In the genomic region with DNA sequence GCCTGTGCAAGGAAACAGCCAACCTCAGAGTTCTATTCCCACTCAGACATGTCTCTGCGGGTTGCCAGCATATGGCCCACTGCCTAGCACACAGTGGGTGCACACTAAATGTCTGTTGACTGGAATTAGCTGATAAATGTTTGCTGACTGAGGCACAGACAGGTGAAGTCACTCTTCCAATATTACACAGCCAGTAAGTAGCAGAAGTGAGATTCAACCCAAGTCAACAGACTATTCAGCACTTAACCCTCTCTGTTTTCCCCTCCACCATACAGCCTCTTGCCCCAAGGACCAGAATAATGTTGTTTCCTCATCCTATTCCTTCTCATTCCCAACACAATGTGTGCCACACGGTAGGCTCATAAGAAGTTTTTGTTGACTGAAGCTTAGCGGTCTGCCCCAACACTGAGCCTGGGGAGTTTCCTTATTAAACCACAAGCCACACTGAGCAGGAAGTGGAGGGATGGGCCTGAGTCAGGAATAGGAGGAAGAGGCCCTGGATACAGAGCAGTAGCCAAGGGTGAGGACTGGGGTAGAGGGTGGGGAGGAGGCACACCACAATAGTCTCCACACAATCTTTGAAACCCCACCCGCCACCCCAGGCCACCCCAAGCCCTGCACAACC, we compare ENCODE assay signal across 9 cellular contexts. TPM values are rescaled to one million over a fixed set of nuclear protein-coding genes. Genes with fewer than 3 reads are reported as not detected.
DNase-seq lines count a peak whose midpoint lies in the region; ATAC-seq, FAIRE-seq and TF ChIP-seq lines count a peak whose summit lies in the region.
"Had no signal": no experiment of that assay in that cellular context is flagged by ENCODE, and none has a peak within 500 bp of the region (broad histone marks: within the 10 kb centered on the region; RNA-seq: fewer than 3 reads in every experiment).

No MANE protein-coding gene starts in this region.

- H3K9me1 ChIP-seq in endothelial cell of umbilical vein (replicated peaks; ENCODE audit: control insufficient read depth, extremely low read depth, insufficient read depth, low read length) = no peaks in the 10 kb centered on the region

- H3K27ac ChIP-seq in endothelial cell of umbilical vein (ENCODE audit: insufficient read depth, low read depth, low read length) (no peak overlapping the region), transverse colon (peak overlapping the region in 1 of 4 donors; percentile 5), tibial nerve (no peak overlapping the region)

- BruUV-seq in endothelial cell of umbilical vein (replicated peaks; lab: Mats Ljungman, UMichigan) = no TSS peak

- H4K20me1 ChIP-seq in endothelial cell of umbilical vein (replicated peaks; ENCODE audit: control insufficient read depth, extremely low read depth, insufficient read depth, low read length) = no peaks in the 10 kb centered on the region

- no peak overlapping the region for H3K9ac ChIP-seq in endothelial cell of umbilical vein (replicated peaks; ENCODE audit: extremely low read depth, insufficient read depth, low read length)

- WGBS in transverse colon (ENCODE audit: low coverage in 1 of 2), 2 donors = 29 to 67% methylated on average over 2 to 4 of the region's 4 CpGs
- 68 to 70% methylated on average over 4 of the region's 4 CpGs for WGBS in tibial nerve, 2 donors

- no peak overlapping the region for H3K4me2 ChIP-seq in endothelial cell of umbilical vein (ENCODE audit: insufficient read depth, low read length)

- H2AFZ ChIP-seq in endothelial cell of umbilical vein (ENCODE audit: low read depth, low read length) = peak overlapping the region; percentile 55

- H3K36me3 ChIP-seq in endothelial cell of umbilical vein (ENCODE audit: control insufficient read depth in 2 of 2, extremely low read depth in 1 of 2, insufficient read depth in 2 of 2, low read length in 2 of 2) = no peaks in the 10 kb centered on the region
- no peaks in the 10 kb centered on the region for H3K36me3 ChIP-seq in transverse colon
- no peaks in the 10 kb centered on the region for H3K36me3 ChIP-seq in tibial nerve

- FAIRE-seq in RCC 7860 (lab: Jason Lieb, UNC) (peak; percentile 55), endothelial cell of umbilical vein (lab: Jason Lieb, UNC) (peak; percentile 89)

- CTCF ChIA-PET in endothelial cell of umbilical vein (lab: Charles Lee) = interaction anchor here (1.3 to 4.1 kb wide), 2 partner anchors 24 to 54 kb away, joined by 3 to 32 read pairs; no protein-coding TSS in a partner anchor

- H3K4me3 ChIP-seq in endothelial cell of umbilical vein (replicated peaks in 1 of 3; ENCODE audit: insufficient read depth in 1 of 3, low read depth in 1 of 3, low read length in 3 of 3) (no peak overlapping the region), transverse colon (no peak overlapping the region), foreskin fibroblast (ENCODE audit: low read depth in 1 of 2, low read length in 2 of 2) (no peak overlapping the region), tibial nerve (no peak overlapping the region)

- DNase-seq in Right ventricle myocardium superior (no peak), cardiac septum (ENCODE audit: low spot score) (no peak), RCC 7860 (ENCODE audit: low spot score) (peak; percentile 35), endothelial cell of umbilical vein (ENCODE audit: low read depth, low spot score) (peak; percentile 50), transverse colon (peak; percentile 54), foreskin fibroblast (no peak), tibial nerve (ENCODE audit: low spot score in 2 of 2) (no peak), mesenteric fat pad (ENCODE audit: low spot score) (no peak)

- peaks cover 28% of the 10 kb centered on the region for H3K4me1 ChIP-seq in endothelial cell of umbilical vein (ENCODE audit: control insufficient read depth, extremely low read depth, insufficient read depth, low read length)
- peaks cover 3 to 29% (median 23%) of the 10 kb centered on the region in 4 donors for H3K4me1 ChIP-seq in transverse colon
- H3K4me1 ChIP-seq in tibial nerve = peaks cover 0 to 5% (median 2%) of the 10 kb centered on the region in 4 donors

- no peaks in the 10 kb centered on the region for H3K9me3 ChIP-seq in endothelial cell of umbilical vein (replicated peaks; ENCODE audit: control insufficient read depth, insufficient read depth, low read length)
- H3K9me3 ChIP-seq in transverse colon = no peaks in the 10 kb centered on the region
- no peaks in the 10 kb centered on the region for H3K9me3 ChIP-seq in tibial nerve

- H3K79me2 ChIP-seq in endothelial cell of umbilical vein (ENCODE audit: control insufficient read depth, insufficient read depth, low read length) = no peaks in the 10 kb centered on the region

- no peak for TF ChIP-seq CTCF in endothelial cell of umbilical vein (IDR thresholded peaks at IDR 0.05; ENCODE audit: extremely low read depth in 1 of 2, insufficient read depth in 1 of 2, low read depth in 1 of 2, low read length in 2 of 2)
- TF ChIP-seq CTCF in transverse colon (IDR thresholded peaks at IDR 0.05) = no peak
- TF ChIP-seq CTCF in foreskin fibroblast (IDR thresholded peaks at IDR 0.05; ENCODE audit: low read depth, low read length) = no peak
- no peak for TF ChIP-seq CTCF in tibial nerve (IDR thresholded peaks at IDR 0.05)

- dilution Hi-C loops in endothelial cell of umbilical vein (cut with MboI; ENCODE audit: extremely low pct_ligation_motif_present, low sequenced_read_pairs) = no loop called here

- no peak for TF ChIP-seq EP300 in transverse colon (IDR thresholded peaks at IDR 0.05; ENCODE audit: low read depth)
- no peak for TF ChIP-seq EP300 in tibial nerve (IDR thresholded peaks at IDR 0.05)

- peak; percentile 74 for ATAC-seq in Right ventricle myocardium superior (ENCODE audit: poor library complexity)

- POLR2A ChIA-PET in endothelial cell of umbilical vein (lab: Charles Lee) = no interaction called here

- H3K27me3 ChIP-seq in endothelial cell of umbilical vein (ENCODE audit: control insufficient read depth in 2 of 2, insufficient read depth in 2 of 2, low read length in 2 of 2) (no peaks in the 10 kb centered on the region), transverse colon (no peaks in the 10 kb centered on the region), tibial nerve (no peaks in the 10 kb centered on the region)

- intact Hi-C loops in Right ventricle myocardium superior (cut with DNase I) = no loop called here
- intact Hi-C loops in cardiac septum (cut with DNase I) = no loop called here
- intact Hi-C loops in endothelial cell of umbilical vein (cut with micrococcal nuclease) = no loop called here
- intact Hi-C loops in transverse colon (cut with DNase I; ENCODE audit: low total_unique reads) = no loop called here

- in situ Hi-C loops in transverse colon (cut with MboI; ENCODE audit: low pct_ligation_motif_present in 1 of 4, low pct_unique_long_range_greater_than_20kb in 1 of 4, low sequenced_read_pairs in 3 of 4) = no loop called here

- TF ChIP-seq POLR2A in endothelial cell of umbilical vein (IDR thresholded peaks at IDR 0.05; ENCODE audit: low read depth, low read length) (no peak), transverse colon (IDR thresholded peaks at IDR 0.05) (no peak), tibial nerve (IDR thresholded peaks at IDR 0.05) (no peak)

TF ChIP-seq in endothelial cell of umbilical vein, 7 proteins besides CTCF, POLR2A, EP300 and RAD21:
- TF ChIP-seq EZH2 (IDR thresholded peaks at IDR 0.05; ENCODE audit: borderline replicate concordance, low read depth, low read length, severe bottlenecking) = no peak
- no peak for TF ChIP-seq MYC (IDR thresholded peaks at IDR 0.05; ENCODE audit: low read depth, low read length)
- TF ChIP-seq FOS (IDR thresholded peaks at IDR 0.05; ENCODE audit: borderline replicate concordance, insufficient read depth, low read length) = no peak
- no peak for TF ChIP-seq GATA2 (IDR thresholded peaks at IDR 0.05; ENCODE audit: insufficient read depth, insufficient read length, low read depth, low read length)
TF ChIP-seq in endothelial cell of umbilical vein: peak in this region for 0.

RNA-seq across cellular contexts. Expression of a gene that starts 15.7 kb away (rescaled TPM):
- 6.2 TPM for total RNA-seq in Right ventricle myocardium superior
- total RNA-seq in cardiac septum = 3.0 TPM
- 0.14 TPM in 1 of 2 replicates, not detected in the other for total RNA-seq in endothelial cell of umbilical vein
- polyA plus RNA-seq in endothelial cell of umbilical vein = 0.04 and 0.11 TPM in 2 replicates
- 0.04 and 0.05 TPM in 2 replicates for polyA plus RNA-seq in endothelial cell of umbilical vein (2011; cell fraction: cytosol; rRNA removed)
- polyA plus RNA-seq in endothelial cell of umbilical vein (2011; cell fraction: nucleus; rRNA removed) = 0.04 and 0.15 TPM in 2 replicates
- 0.11 and 0.57 TPM in 2 replicates for polyA plus RNA-seq in endothelial cell of umbilical vein (2012)
- polyA minus RNA-seq in endothelial cell of umbilical vein = 1.0 TPM in 1 of 2 replicates, not detected in the other
- polyA minus RNA-seq in endothelial cell of umbilical vein (2011; cell fraction: cytosol; rRNA and poly(A)+ RNA removed) = not detected
- not detected in 2 replicates for polyA minus RNA-seq in endothelial cell of umbilical vein (2011; cell fraction: nucleus; rRNA and poly(A)+ RNA removed)
- 10 to 100 TPM in 3 of 4 donors, 1 to 10 TPM in 1; 2.8 to 25.4 (median 18.4) TPM for total RNA-seq in transverse colon
- 10 to 100 TPM; 16.7 to 42.0 (median 25.9) TPM for total RNA-seq in tibial nerve
- total RNA-seq in mesenteric fat pad = 32.1 TPM
- total RNA-seq: dermis microvascular lymphatic vessel endothelial cell had no signal

RNA-seq across cellular contexts. Expression of a gene that starts 41.3 kb away (rescaled TPM):
- total RNA-seq in Right ventricle myocardium superior (not detected), cardiac septum (not detected), endothelial cell of umbilical vein (0.46 TPM in 1 of 2 replicates, not detected in the other), transverse colon (under 1 TPM in 2 of 4 donors, not detected in 2; 0.27 to 0.79 TPM), tibial nerve (1 to 10 TPM in 1 of 4 donors, under 1 TPM in 1, not detected in 2; 0.60 to 1.7 TPM), mesenteric fat pad (0.39 TPM)
- 0.18 and 0.22 TPM in 2 replicates for polyA plus RNA-seq in endothelial cell of umbilical vein
- 0.18 TPM in 2 replicates for polyA plus RNA-seq in endothelial cell of umbilical vein (2011; cell fraction: cytosol; rRNA removed)
- 0.28 and 0.33 TPM in 2 replicates for polyA plus RNA-seq in endothelial cell of umbilical vein (2011; cell fraction: nucleus; rRNA removed)
- 0.11 and 0.25 TPM in 2 replicates for polyA plus RNA-seq in endothelial cell of umbilical vein (2012)
- polyA minus RNA-seq in endothelial cell of umbilical vein = 0.10 TPM in 1 of 2 replicates, not detected in the other
- polyA minus RNA-seq in endothelial cell of umbilical vein (2011; cell fraction: cytosol; rRNA and poly(A)+ RNA removed) = not detected
- 0.24 and 0.38 TPM in 2 replicates for polyA minus RNA-seq in endothelial cell of umbilical vein (2011; cell fraction: nucleus; rRNA and poly(A)+ RNA removed)
- total RNA-seq: dermis microvascular lymphatic vessel endothelial cell had no signal

Comparison
In these comparisons a context has a peak if more than half of its experiments do, and no peak if none do; other contexts are left out.
1. DNase-seq: peak in RCC 7860 (single experiment), endothelial cell of umbilical vein (single experiment) and transverse colon (single experiment); none in Right ventricle myocardium superior (single experiment), cardiac septum (single experiment), foreskin fibroblast (0 of 2), tibial nerve (0 of 2) and mesenteric fat pad (single experiment).